ENCODE assay signal across 22 cellular contexts in genomic region chr17:62674841-62675240, GRCh38.
"Had no signal": no experiment of that assay in that cellular context is flagged by ENCODE, and none has a peak within 500 bp of the region (broad histone marks: within the 10 kb centered on the region; RNA-seq: fewer than 3 reads in every experiment).

No MANE protein-coding gene starts in this region.

- H3K9me3 Mint-ChIP-seq: activated naive CD4-positive, alpha-beta T cell treated with anti-CD3 and anti-CD28 coated beads, Interleukin-2, amount 50 U/mL, for 72 hours; activated naive CD8-positive, alpha-beta T cell treated with anti-CD3 and anti-CD28 coated beads, Interleukin-2, amount 50 U/mL, for 24 hours; activated T-cell treated with anti-CD3 and anti-CD28 coated beads, Interleukin-2, amount 50 U/mL, for 24 hours; brain; WTC11 had no signal

- H3K27me3 ChIP-seq: cardiac muscle cell had no signal

- DNase-seq: activated CD4-positive, alpha-beta T cell treated with anti-CD3 and anti-CD28 coated beads for 48 hours; activated CD4-positive, alpha-beta T cell treated with anti-CD3 and anti-CD28 coated beads, Interleukin-2, amount 50 U/mL, for 4 hours; activated CD4-positive, CD25-positive, alpha-beta regulatory T cell treated with anti-CD3 and anti-CD28 coated beads, Interleukin-2, amount 50 U/mL, for 72 hours; activated CD8-positive, alpha-beta T cell treated with anti-CD3 and anti-CD28 coated beads, Interleukin-2, amount 10 ng/mL, durations not matched to agents 7 days and 5 days; activated naive CD4-positive, alpha-beta T cell treated with Interleukin-2 at 50 U/mL for 16 hours; activated naive CD8-positive, alpha-beta T cell treated with anti-CD3 and anti-CD28 coated beads, Interleukin-2, amount 50 U/mL, for 24 hours; activated T-cell treated with anti-CD3 and anti-CD28 coated beads, Interleukin-2, amount 50 U/mL, for 24 hours; amniotic stem cell; NCI-H1048; NCI-H146; NCI-H187 treated with DMSO at 0.1 percent for 48 hours; NCI-H2081 treated with DMSO at 0.1 percent for 48 hours; NCI-H524; NCI-H748 treated with DMSO at 0.1 percent for 48 hours; PC-3; SIG-M5; T-helper 17 cell; T-helper 9 cell had no signal

- H3K27ac ChIP-seq: cardiac muscle cell had no signal

- H3K4me3 Mint-ChIP-seq: activated CD8-positive, alpha-beta T cell treated with anti-CD3 and anti-CD28 coated beads, Interleukin-2, amount 10 ng/mL, durations not matched to agents 7 days and 5 days; activated naive CD8-positive, alpha-beta T cell treated with anti-CD3 and anti-CD28 coated beads, Interleukin-2, amount 50 U/mL, for 24 hours; activated T-cell treated with anti-CD3 and anti-CD28 coated beads, Interleukin-2, amount 50 U/mL, for 24 hours; brain; T-helper 17 cell; WTC11 had no signal

- H3K36me3 Mint-ChIP-seq: activated naive CD4-positive, alpha-beta T cell treated with anti-CD3 and anti-CD28 coated beads, Interleukin-2, amount 50 U/mL, for 72 hours; brain; WTC11 had no signal

- H3K4me1 Mint-ChIP-seq: activated naive CD8-positive, alpha-beta T cell treated with anti-CD3 and anti-CD28 coated beads, Interleukin-2, amount 50 U/mL, for 24 hours had no signal

- H3K27ac Mint-ChIP-seq: activated CD8-positive, alpha-beta T cell treated with anti-CD3 and anti-CD28 coated beads, Interleukin-2, amount 10 ng/mL, durations not matched to agents 7 days and 5 days; activated naive CD4-positive, alpha-beta T cell treated with anti-CD3 and anti-CD28 coated beads, Interleukin-2, amount 50 U/mL, for 72 hours; activated naive CD8-positive, alpha-beta T cell treated with anti-CD3 and anti-CD28 coated beads, Interleukin-2, amount 50 U/mL, for 24 hours; activated T-cell treated with anti-CD3 and anti-CD28 coated beads, Interleukin-2, amount 50 U/mL, for 24 hours; T-helper 17 cell; WTC11 had no signal

- H3K27me3 Mint-ChIP-seq: activated naive CD8-positive, alpha-beta T cell treated with anti-CD3 and anti-CD28 coated beads, Interleukin-2, amount 50 U/mL, for 24 hours; activated T-cell treated with anti-CD3 and anti-CD28 coated beads, Interleukin-2, amount 50 U/mL, for 24 hours; brain; T-helper 17 cell had no signal

- H3K4me3 ChIP-seq: cardiac muscle cell had no signal

- ATAC-seq: activated CD8-positive, alpha-beta T cell treated with anti-CD3 and anti-CD28 coated beads, Interleukin-2, amount 10 ng/mL, durations not matched to agents 7 days and 5 days; activated naive CD4-positive, alpha-beta T cell treated with anti-CD3 and anti-CD28 coated beads, Interleukin-2, amount 50 U/mL, for 72 hours; activated naive CD8-positive, alpha-beta T cell treated with anti-CD3 and anti-CD28 coated beads, Interleukin-2, amount 50 U/mL, for 24 hours; PC-3; T-helper 17 cell; WTC11 had no signal
